In the genomic region with DNA sequence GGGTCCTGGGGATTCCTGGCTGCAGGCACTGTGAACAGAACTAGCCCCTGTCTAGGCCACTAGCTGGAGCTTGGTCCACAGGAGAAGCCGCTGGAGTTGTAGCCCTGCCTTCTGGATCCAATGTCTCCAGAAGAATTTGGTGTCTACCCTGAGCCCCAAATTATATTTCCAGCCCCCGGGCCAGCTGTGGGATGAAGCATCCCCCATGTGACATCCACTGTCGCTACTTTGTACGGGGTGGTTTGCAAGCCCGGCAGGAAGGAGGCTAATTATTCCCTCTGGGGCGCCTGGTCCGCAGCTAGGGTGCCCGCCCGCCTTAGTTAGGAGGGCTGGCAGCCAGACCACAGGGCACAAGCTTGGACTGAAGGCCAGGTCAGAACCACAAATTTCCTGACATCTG, we compare ENCODE assay signal across 11 cellular contexts.
"Had no signal": no experiment of that assay in that cellular context is flagged by ENCODE, and none has a peak within 500 bp of the region (broad histone marks: within the 10 kb centered on the region; RNA-seq: fewer than 3 reads in every experiment).

No MANE protein-coding gene starts in this region.

- H3K27me3 ChIP-seq: stomach, uterus had no signal

- H3K27ac ChIP-seq: uterus had no signal

- ATAC-seq: SK-N-SH treated with all-trans-retinoic acid at 6 μM for 48 hours had no signal

- H3K9me3 ChIP-seq: stomach, uterus had no signal

- DNase-seq: activated gamma-delta T cell treated with Interleukin-2 at 50 U/mL for 16 hours; activated naive CD8-positive, alpha-beta T cell treated with anti-CD3 and anti-CD28 coated beads for 36 hours; activated T-cell treated with anti-CD3 and anti-CD28 coated beads, Interleukin-2, amount 50 U/mL, for 1 hour; effector CD8-positive, alpha-beta T cell; stimulated activated CD4-positive, alpha-beta T cell treated with anti-CD3 and anti-CD28 coated beads, Interleukin-15, amount 100 ng/mL, for 24 hours; stimulated activated CD4-positive, alpha-beta T cell treated with anti-CD3 and anti-CD28 coated beads, Interleukin-4, amount 100 ng/mL, for 24 hours; stomach; uterus had no signal

- H3K36me3 Mint-ChIP-seq: activated naive CD8-positive, alpha-beta T cell treated with anti-CD3 and anti-CD28 coated beads for 36 hours had no signal

- H3K4me3 Mint-ChIP-seq: activated naive CD8-positive, alpha-beta T cell treated with anti-CD3 and anti-CD28 coated beads for 36 hours had no signal

- H3K36me3 ChIP-seq: uterus had no signal

- H3K4me3 ChIP-seq: coronary artery, lung, stomach, uterus had no signal

- H3K27ac Mint-ChIP-seq: activated naive CD8-positive, alpha-beta T cell treated with anti-CD3 and anti-CD28 coated beads for 36 hours had no signal

- H3K27me3 Mint-ChIP-seq: activated naive CD8-positive, alpha-beta T cell treated with anti-CD3 and anti-CD28 coated beads for 36 hours had no signal
